8 cellular contexts compared by ENCODE assay signal in genomic region chr15:60568301-60568742, GRCh38.
A peak's percentile ranks its signal among the peaks of the same experiment; 100 is the strongest.
DNase-seq lines count a peak whose midpoint lies in the region; ATAC-seq, FAIRE-seq and TF ChIP-seq lines count a peak whose summit lies in the region.

No MANE protein-coding gene starts in this region.

- peak overlapping the region in 1 of 2 experiments; percentile 50; a peak in 3 of 4 replicates for H3K4me2 ChIP-seq in H1 (ENCODE audit: insufficient read depth in 1 of 2, low read depth in 2 of 2, low read length in 2 of 2)

- H3K27ac ChIP-seq in H1 (ENCODE audit: low read depth, low read length), result peak overlapping the region; percentile 46; the same call in 1 of the 2 replicates

- WGBS in H1 (ENCODE audit: extremely low coverage in 1 of 2, insufficient coverage in 1 of 2, insufficient read length in 1 of 2, insufficient replicate concordance in 2 of 2, low coverage in 1 of 2, low lambda C conversion rate in 2 of 2, missing lambda C conversion rate in 1 of 2), 2 experiments, result 60% methylated on average over 3 of the region's 3 CpGs; no CpG with 5 or more reads in 1 of the 2 experiments

- H2BK20ac ChIP-seq in H1 (ENCODE audit: low read length), result peak overlapping the region; percentile 88; the same call in 1 of the 2 replicates

- ATAC-seq in GM19468 (IDR thresholded peaks at IDR 0.05; ENCODE audit: extremely low read depth, unreplicated experiment) (peak; percentile 65), HG03196 (IDR thresholded peaks at IDR 0.05; ENCODE audit: unreplicated experiment) (peak; percentile 73)

- no peak for DNase-seq in GM12891 (ENCODE audit: insufficient read length, low spot score)
- no peak for DNase-seq in H1 (ENCODE audit: low read depth in 1 of 2, low spot score in 2 of 2)
- no peak for DNase-seq in stimulated activated CD8-positive, alpha-beta memory T cell treated with anti-CD3 and anti-CD28 coated beads, Interleukin-4, amount 100 ng/mL, for 48 hours
- DNase-seq in NCI-H1417 (lab: John Stamatoyannopoulos, UW), result no peak
- DNase-seq in Kasumi-1 (lab: John Stamatoyannopoulos, UW), result no peak
- DNase-seq in HuH-7.5 (ENCODE audit: low spot score), result no peak

- no peaks in the 10 kb centered on the region for H3K23me2 ChIP-seq in H1 (ENCODE audit: low read depth, low read length)

- H2BK12ac ChIP-seq in H1 (ENCODE audit: low read depth, low read length), result 0 out of 2 replicates have a peak overlapping the region, but pooled peaks have one; percentile 42

- peak overlapping the region in 1 of 4 experiments; percentile 11; a peak in 1 of 7 replicates for H3K9ac ChIP-seq in H1 (replicated peaks in 1 of 4; ENCODE audit: extremely low read depth in 1 of 4, low read depth in 3 of 4, low read length in 3 of 4)

- H3K27me3 ChIP-seq in H1 (replicated peaks in 1 of 4; ENCODE audit: control insufficient read depth in 3 of 4, extremely low read depth in 1 of 4, insufficient read depth in 3 of 4, low read length in 3 of 4), result no peaks in the 10 kb centered on the region

- H3K56ac ChIP-seq in H1 (replicated peaks; ENCODE audit: insufficient read length, low read depth, low read length), result no peak overlapping the region

- H4K91ac ChIP-seq in H1 (replicated peaks; ENCODE audit: insufficient read length, low read length), result no peak overlapping the region

- H3K23ac ChIP-seq in H1 (ENCODE audit: insufficient read length), result no peak overlapping the region

- H3K9me3 ChIP-seq in H1 (ENCODE audit: insufficient read depth in 2 of 2, low read depth in 1 of 2, low read length in 1 of 2), result no peaks in the 10 kb centered on the region

- TF ChIP-seq POLR2A in GM12891 (IDR thresholded peaks at IDR 0.05; ENCODE audit: low read depth, low read length), result peak; percentile 79
- no peak for TF ChIP-seq POLR2A in H1 (IDR thresholded peaks at IDR 0.05; ENCODE audit: control extremely low read depth in 1 of 2, low read depth in 2 of 2, low read length in 2 of 2)

- peak overlapping the region; percentile 36; the same call in 1 of the 2 replicates for H2BK5ac ChIP-seq in H1 (ENCODE audit: low read depth, low read length)

- TF ChIP-seq CTCF in H1 (IDR thresholded peaks at IDR 0.05; ENCODE audit: control extremely low read depth in 1 of 3, insufficient read depth in 1 of 3, low read depth in 1 of 3, low read length in 3 of 3), result no peak

- no peaks in the 10 kb centered on the region for H4K20me1 ChIP-seq in H1 (replicated peaks in 1 of 2; ENCODE audit: control insufficient read depth in 1 of 2, insufficient read depth in 2 of 2, low read length in 2 of 2)

- H2BK120ac ChIP-seq in H1 (replicated peaks; ENCODE audit: low read depth, low read length), result no peak overlapping the region

- TF ChIP-seq EP300 in H1 (IDR thresholded peaks at IDR 0.05; ENCODE audit: borderline replicate concordance in 1 of 2, low read depth in 2 of 2, low read length in 2 of 2), result no peak

- no peak overlapping the region for H2BK15ac ChIP-seq in H1 (ENCODE audit: low read length)

- no peak overlapping the region for H3K14ac ChIP-seq in H1 (ENCODE audit: insufficient read length)

- no peak overlapping the region for H3K4ac ChIP-seq in H1 (replicated peaks; ENCODE audit: insufficient read length, low read depth, low read length)

- peak; percentile 97 for FAIRE-seq in GM12891 (lab: Jason Lieb, UNC)
- peak; percentile 55 for FAIRE-seq in H1 (lab: Jason Lieb, UNC)

- CTCF ChIA-PET in H1 (lab: Charles Lee; ENCODE audit: partially characterized antibody), result no interaction called here

- POLR2A ChIA-PET in H1 (lab: Charles Lee; ENCODE audit: partially characterized antibody), result no interaction called here

- no peak for TF ChIP-seq RAD21 in H1 (IDR thresholded peaks at IDR 0.05 in 1 of 2, conservative IDR thresholded peaks at IDR 0.05 in 1 of 2; ENCODE audit: low read depth in 2 of 2, low read length in 2 of 2)

- H3K4me3 ChIP-seq in H1 (ENCODE audit: extremely low read depth in 1 of 4, insufficient read depth in 2 of 4, low read depth in 3 of 4, low read length in 4 of 4), result no peak overlapping the region

- no peak overlapping the region for H2AFZ ChIP-seq in H1 (ENCODE audit: low read length)

- H2AK5ac ChIP-seq in H1 (ENCODE audit: low read depth, low read length), result no peak overlapping the region

- H3K79me1 ChIP-seq in H1 (ENCODE audit: low read depth, low read length), result no peaks in the 10 kb centered on the region

- H3K36me3 ChIP-seq in H1 (ENCODE audit: control insufficient read depth in 2 of 4, insufficient read depth in 4 of 4, low read length in 3 of 4), result no peaks in the 10 kb centered on the region

- no peak overlapping the region for H4K5ac ChIP-seq in H1 (ENCODE audit: insufficient read length, low read depth, low read length)

- H3K4me1 ChIP-seq in H1 (replicated peaks in 1 of 4; ENCODE audit: control insufficient read depth in 3 of 4, insufficient read depth in 4 of 4, low read length in 3 of 4), result peaks cover 3 to 14% (median 12%) of the 10 kb centered on the region in 4 experiments

- no peak overlapping the region; the same call in 1 of the 2 replicates for H3K18ac ChIP-seq in H1 (ENCODE audit: extremely low read depth, low read length)

- H4K8ac ChIP-seq in H1 (ENCODE audit: extremely low read depth, insufficient read depth, low read length), result no peak overlapping the region

- H3K79me2 ChIP-seq in H1 (ENCODE audit: control insufficient read depth in 1 of 2, insufficient read depth in 2 of 2, low read length in 2 of 2), result peaks cover 0 to 22% of the 10 kb centered on the region in 2 experiments; a peak in 2 of 4 replicates

TF ChIP-seq in GM12891, 5 proteins besides CTCF, POLR2A, EP300 and RAD21:
- TF ChIP-seq POU2F2 (IDR thresholded peaks at IDR 0.05; ENCODE audit: low read depth, low read length) (peak; percentile 98), TAF1 (IDR thresholded peaks at IDR 0.05; ENCODE audit: low read depth, low read length) (peak; percentile 31; the same call in 1 of the 2 replicates), PAX5 (IDR thresholded peaks at IDR 0.05; ENCODE audit: insufficient read depth, low read length, severe bottlenecking) (no peak), SPI1 (IDR thresholded peaks at IDR 0.05; ENCODE audit: low read depth, low read length) (peak; percentile 61), POLR2AphosphoS5 (IDR thresholded peaks at IDR 0.05; ENCODE audit: low read depth, low read length) (peak; percentile 50; the same call in 1 of the 2 replicates)

TF ChIP-seq in H1, 55 proteins besides CTCF, POLR2A, EP300 and RAD21:
- 0 out of 2 replicates have a peak, but pooled peaks have one; percentile 46 for TF ChIP-seq TBP (IDR thresholded peaks at IDR 0.05; ENCODE audit: low read depth, low read length)
- no peak for TF ChIP-seq GABPA (IDR thresholded peaks at IDR 0.05; ENCODE audit: borderline replicate concordance, insufficient read depth, low read length)
- 0 out of 2 replicates have a peak, but pooled peaks have one; percentile 45 for TF ChIP-seq GTF2F1 (IDR thresholded peaks at IDR 0.05; ENCODE audit: borderline replicate concordance, low read depth, low read length)
